ENCODE assay signal across 25 cellular contexts in the genomic region with DNA sequence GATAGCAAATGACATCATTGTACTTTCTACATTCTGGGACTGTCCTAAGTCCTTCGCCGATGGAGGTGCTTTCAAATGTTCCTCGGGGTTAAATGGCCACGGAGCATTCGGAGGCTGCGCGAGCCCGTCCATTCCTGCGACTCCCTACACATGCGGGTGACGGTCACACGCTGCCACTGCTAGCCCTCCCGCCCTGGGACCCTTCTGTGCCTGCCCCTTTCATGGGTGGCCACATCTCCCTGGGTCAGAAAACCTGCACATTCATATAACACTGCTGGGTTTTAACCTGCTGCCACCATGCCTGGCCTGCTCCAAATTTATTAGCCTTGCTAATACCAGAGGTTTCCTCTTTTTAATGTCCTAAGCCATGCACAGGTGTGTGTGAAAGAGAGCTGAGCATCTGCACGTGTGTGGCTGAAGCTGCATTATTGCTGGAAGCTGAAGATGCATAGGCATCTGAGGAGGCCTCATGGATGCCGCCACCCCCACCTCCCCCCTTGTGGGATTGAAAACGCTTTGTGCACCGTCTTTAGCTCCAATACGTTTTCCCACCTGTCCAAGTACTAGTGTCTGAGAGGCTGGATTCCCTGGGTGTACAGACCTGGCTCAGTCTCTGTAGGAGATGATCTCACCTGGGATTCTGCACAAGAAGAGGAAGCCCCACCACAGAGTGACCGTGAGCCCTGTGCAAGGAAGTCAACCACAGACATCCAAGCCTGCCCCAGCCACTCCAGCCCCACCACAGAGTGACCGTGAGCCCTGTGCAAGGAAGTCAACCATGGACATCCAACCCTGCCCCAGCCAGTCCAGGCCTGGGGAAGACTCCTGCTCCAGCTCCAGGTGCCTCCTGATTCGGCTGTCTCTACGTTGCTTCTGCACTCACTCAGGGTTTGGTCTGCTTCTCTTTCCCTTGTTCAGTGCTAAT.
DNase-seq lines count a peak whose midpoint lies in the region; ATAC-seq and TF ChIP-seq lines count a peak whose summit lies in the region.
"Had no signal": no experiment of that assay in that cellular context is flagged by ENCODE, and none has a peak within 500 bp of the region (broad histone marks: within the 10 kb centered on the region; RNA-seq: fewer than 3 reads in every experiment).

No MANE protein-coding gene starts in this region.

- TF ChIP-seq CTCF in dorsolateral prefrontal cortex (IDR thresholded peaks at IDR 0.05 in 54 of 56, conservative IDR thresholded peaks at IDR 0.05 in 2 of 56; ENCODE audit: low read depth in 1 of 56, partially characterized antibody in 56 of 56) (no peak), osteoblast (IDR thresholded peaks at IDR 0.05; ENCODE audit: extremely low read depth, low read depth, low read length) (no peak)

- H3K9me3 Mint-ChIP-seq in activated naive CD8-positive, alpha-beta T cell treated with anti-CD3 and anti-CD28 coated beads, Interleukin-2, amount 10 ng/mL, durations not matched to agents 7 days and 5 days = no peaks in the 10 kb centered on the region
- H3K9me3 Mint-ChIP-seq in activated naive CD8-positive, alpha-beta T cell treated with anti-CD3 and anti-CD28 coated beads, Interleukin-2, amount 50 U/mL, for 24 hours = no peaks in the 10 kb centered on the region
- H3K9me3 Mint-ChIP-seq: activated naive CD4-positive, alpha-beta T cell treated with anti-CD3 and anti-CD28 coated beads, Interleukin-2, amount 50 U/mL, for 72 hours; central memory CD8-positive, alpha-beta T cell; stimulated activated naive CD8-positive, alpha-beta T cell treated with anti-CD3 and anti-CD28 coated beads, Interleukin-15, Interleukin-2, amounts not matched to agents 100 ng/mL and 50 ng/mL, for 24 hours; T-cell had no signal

- H3K4me1 Mint-ChIP-seq in activated naive CD8-positive, alpha-beta T cell treated with anti-CD3 and anti-CD28 coated beads, Interleukin-2, amount 10 ng/mL, durations not matched to agents 7 days and 5 days = no peaks in the 10 kb centered on the region
- H3K4me1 Mint-ChIP-seq in activated naive CD8-positive, alpha-beta T cell treated with anti-CD3 and anti-CD28 coated beads, Interleukin-2, amount 50 U/mL, for 24 hours = no peaks in the 10 kb centered on the region
- H3K4me1 Mint-ChIP-seq: activated CD4-positive, alpha-beta T cell treated with anti-CD3 and anti-CD28 coated beads for 36 hours; B cell; central memory CD8-positive, alpha-beta T cell; naive B cell; T-cell had no signal

- H3K4me1 ChIP-seq in osteoblast (ENCODE audit: insufficient read depth, low read length) = no peaks in the 10 kb centered on the region
- H3K4me1 ChIP-seq: A549 had no signal

- POLR2A ChIA-PET in activated naive CD8-positive, alpha-beta T cell treated with anti-CD3 and anti-CD28 coated beads, Interleukin-2, amount 10 ng/mL, durations not matched to agents 7 days and 5 days (lab: Charles Lee) = interaction anchor here (0.7 kb wide), 1 partner anchor 127 kb away, joined by 4 read pairs; no protein-coding TSS in a partner anchor

- H3K27ac Mint-ChIP-seq in activated naive CD8-positive, alpha-beta T cell treated with anti-CD3 and anti-CD28 coated beads, Interleukin-2, amount 10 ng/mL, durations not matched to agents 7 days and 5 days = no peak overlapping the region
- no peak overlapping the region for H3K27ac Mint-ChIP-seq in activated naive CD8-positive, alpha-beta T cell treated with anti-CD3 and anti-CD28 coated beads, Interleukin-2, amount 50 U/mL, for 24 hours
- H3K27ac Mint-ChIP-seq: activated CD4-positive, alpha-beta T cell treated with anti-CD3 and anti-CD28 coated beads for 36 hours; activated naive CD4-positive, alpha-beta T cell treated with anti-CD3 and anti-CD28 coated beads, Interleukin-2, amount 50 U/mL, for 72 hours; B cell; stimulated activated naive CD8-positive, alpha-beta T cell treated with anti-CD3 and anti-CD28 coated beads, Interleukin-15, Interleukin-2, amounts not matched to agents 100 ng/mL and 50 ng/mL, for 24 hours; T-cell had no signal

- H3K27ac ChIP-seq in dorsolateral prefrontal cortex (no peak overlapping the region), osteoblast (ENCODE audit: low read depth, low read length) (no peak overlapping the region)
- H3K27ac ChIP-seq: A549, PC-9, tibial nerve had no signal

- no peaks in the 10 kb centered on the region for H3K36me3 Mint-ChIP-seq in activated naive CD8-positive, alpha-beta T cell treated with anti-CD3 and anti-CD28 coated beads, Interleukin-2, amount 10 ng/mL, durations not matched to agents 7 days and 5 days
- H3K36me3 Mint-ChIP-seq in activated naive CD8-positive, alpha-beta T cell treated with anti-CD3 and anti-CD28 coated beads, Interleukin-2, amount 50 U/mL, for 24 hours (ENCODE audit: low read depth) = no peaks in the 10 kb centered on the region
- H3K36me3 Mint-ChIP-seq: activated naive CD4-positive, alpha-beta T cell treated with anti-CD3 and anti-CD28 coated beads, Interleukin-2, amount 50 U/mL, for 72 hours; naive B cell; T-cell had no signal

- no peak for ATAC-seq in activated naive CD8-positive, alpha-beta T cell treated with anti-CD3 and anti-CD28 coated beads, Interleukin-2, amount 10 ng/mL, durations not matched to agents 7 days and 5 days (ENCODE audit: low read depth)
- ATAC-seq in activated naive CD8-positive, alpha-beta T cell treated with anti-CD3 and anti-CD28 coated beads, Interleukin-2, amount 50 U/mL, for 24 hours = no peak
- ATAC-seq in HG02970 (IDR thresholded peaks at IDR 0.05; ENCODE audit: low FRiP score, unreplicated experiment) (no peak), HG02885 (IDR thresholded peaks at IDR 0.05; ENCODE audit: poor library complexity, unreplicated experiment) (no peak)
- ATAC-seq: A549; activated CD4-positive, alpha-beta T cell treated with anti-CD3 and anti-CD28 coated beads for 36 hours; activated naive CD4-positive, alpha-beta T cell treated with anti-CD3 and anti-CD28 coated beads, Interleukin-2, amount 50 U/mL, for 72 hours; T-cell had no signal

- peaks cover 0 to 54% (median 9%) of the 10 kb centered on the region in 45 donors for H3K27me3 ChIP-seq in dorsolateral prefrontal cortex
- no peaks in the 10 kb centered on the region for H3K27me3 ChIP-seq in osteoblast (ENCODE audit: insufficient read depth, low read length)
- H3K27me3 ChIP-seq: tibial nerve had no signal

- peaks cover 4% of the 10 kb centered on the region for H3K27me3 Mint-ChIP-seq in activated naive CD8-positive, alpha-beta T cell treated with anti-CD3 and anti-CD28 coated beads, Interleukin-2, amount 10 ng/mL, durations not matched to agents 7 days and 5 days
- peaks cover 14% of the 10 kb centered on the region for H3K27me3 Mint-ChIP-seq in activated naive CD8-positive, alpha-beta T cell treated with anti-CD3 and anti-CD28 coated beads, Interleukin-2, amount 50 U/mL, for 24 hours

- H4K20me1 ChIP-seq in osteoblast (ENCODE audit: insufficient read depth, low read length) = no peaks in the 10 kb centered on the region

- H3K4me3 ChIP-seq in dorsolateral prefrontal cortex (no peak overlapping the region), osteoblast (ENCODE audit: insufficient read depth, low read length) (no peak overlapping the region)
- H3K4me3 ChIP-seq: A549, PC-9, tibial nerve had no signal

- H3K4me3 Mint-ChIP-seq in activated naive CD8-positive, alpha-beta T cell treated with anti-CD3 and anti-CD28 coated beads, Interleukin-2, amount 10 ng/mL, durations not matched to agents 7 days and 5 days = no peak overlapping the region
- no peak overlapping the region for H3K4me3 Mint-ChIP-seq in activated naive CD8-positive, alpha-beta T cell treated with anti-CD3 and anti-CD28 coated beads, Interleukin-2, amount 50 U/mL, for 24 hours
- H3K4me3 Mint-ChIP-seq: activated CD4-positive, alpha-beta T cell treated with anti-CD3 and anti-CD28 coated beads for 36 hours; B cell; central memory CD8-positive, alpha-beta T cell; naive B cell; stimulated activated naive CD8-positive, alpha-beta T cell treated with anti-CD3 and anti-CD28 coated beads, Interleukin-15, Interleukin-2, amounts not matched to agents 100 ng/mL and 50 ng/mL, for 24 hours; T-cell had no signal

- no peak overlapping the region for H2AFZ ChIP-seq in osteoblast (ENCODE audit: low read length)
- H2AFZ ChIP-seq: PC-9 had no signal

- H3K79me2 ChIP-seq in osteoblast (ENCODE audit: insufficient read depth, low read length) = no peaks in the 10 kb centered on the region

- intact Hi-C loops in dorsolateral prefrontal cortex (cut with DNase I) = no loop called here

- no peaks in the 10 kb centered on the region for H3K36me3 ChIP-seq in osteoblast (ENCODE audit: insufficient read depth, low read length)
- H3K36me3 ChIP-seq: tibial nerve had no signal

- no peak overlapping the region for H3K4me2 ChIP-seq in osteoblast (ENCODE audit: insufficient read depth, low read length)
- H3K4me2 ChIP-seq: A549, PC-9 had no signal

- peak; percentile 3 for DNase-seq in activated naive CD8-positive, alpha-beta T cell treated with anti-CD3 and anti-CD28 coated beads, Interleukin-2, amount 10 ng/mL, durations not matched to agents 7 days and 5 days
- no peak for DNase-seq in activated naive CD8-positive, alpha-beta T cell treated with anti-CD3 and anti-CD28 coated beads, Interleukin-2, amount 50 U/mL, for 24 hours
- DNase-seq in dorsolateral prefrontal cortex (peak in 6 of 10 donors; percentile 2 to 25 (median 14)), osteoblast (ENCODE audit: insufficient read length, low spot score, missing footprints) (peak; percentile 78), ureter (ENCODE audit: low spot score) (peak; percentile 34)
- DNase-seq in stimulated activated CD4-positive, alpha-beta T cell treated with anti-CD3 and anti-CD28 coated beads, Interleukin-4, amount 100 ng/mL, for 24 hours = no peak
- DNase-seq: activated CD4-positive, alpha-beta T cell treated with anti-CD3 and anti-CD28 coated beads for 36 hours; KBM-7; mesendoderm; naive B cell; NCI-H1436 treated with DMSO at 0.1 percent for 48 hours; NCI-H524; nucleus accumbens; PC-9; retina; stimulated activated CD4-positive, alpha-beta T cell treated with anti-CD3 and anti-CD28 coated beads, Interleukin-12 subunit alpha, Interleukin-12 subunit beta, amount 100 ng/mL, for 4 hours had no signal

- H3K9me3 ChIP-seq in osteoblast (ENCODE audit: low read depth, low read length) = no peaks in the 10 kb centered on the region
- H3K9me3 ChIP-seq: A549, tibial nerve had no signal

Comparison
In these comparisons a context has a peak if more than half of its experiments do, and no peak if none do; other contexts are left out.
1. DNase-seq: peak in activated naive CD8-positive, alpha-beta T cell treated with anti-CD3 and anti-CD28 coated beads, Interleukin-2, amount 10 ng/mL, durations not matched to agents 7 days and 5 days (single experiment), dorsolateral prefrontal cortex (6 of 10), osteoblast (single experiment) and ureter (single experiment); none in activated naive CD8-positive, alpha-beta T cell treated with anti-CD3 and anti-CD28 coated beads, Interleukin-2, amount 50 U/mL, for 24 hours (single experiment) and stimulated activated CD4-positive, alpha-beta T cell treated with anti-CD3 and anti-CD28 coated beads, Interleukin-4, amount 100 ng/mL, for 24 hours (single experiment).